ENCODE assay signal across 8 cellular contexts in the genomic region with DNA sequence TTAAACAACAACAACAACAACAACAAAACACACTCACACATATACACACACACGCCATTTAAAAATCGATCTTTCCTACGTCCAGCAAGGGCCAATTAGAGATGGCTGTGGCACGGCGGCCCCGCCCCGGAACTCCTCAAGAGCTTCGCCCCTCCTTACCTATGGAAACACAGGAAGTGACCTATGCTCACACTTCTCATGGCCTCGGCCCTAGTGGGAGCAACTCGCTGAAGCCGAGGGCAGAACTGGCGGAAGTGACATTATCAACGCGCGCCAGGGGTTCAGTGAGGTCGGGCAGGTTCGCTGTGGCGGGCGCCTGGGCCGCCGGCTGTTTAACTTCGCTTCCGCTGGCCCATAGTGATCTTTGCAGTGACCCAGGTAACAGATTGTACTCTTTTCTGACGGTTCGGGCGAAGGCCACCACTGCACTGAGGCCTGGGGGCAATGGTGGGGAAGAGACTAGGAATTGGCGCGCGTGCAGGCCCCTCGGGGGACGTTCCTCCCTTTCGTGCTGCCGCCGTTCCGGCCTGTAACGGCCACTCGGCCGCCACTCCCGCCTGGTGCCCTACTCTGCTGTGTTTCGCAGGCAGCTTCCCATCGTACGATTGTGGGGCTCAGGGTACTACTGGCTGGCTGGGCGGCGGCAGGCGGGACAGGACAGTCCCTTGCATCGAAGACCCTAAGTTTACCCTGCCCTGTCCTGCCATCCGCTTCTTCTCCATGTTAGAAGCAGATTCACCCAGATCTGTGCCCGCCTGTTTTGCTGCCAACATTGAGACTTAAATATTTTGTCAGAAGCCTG. TPM values are rescaled to one million over a fixed set of nuclear protein-coding genes. Genes with fewer than 3 reads are reported as not detected.
DNase-seq lines count a peak whose midpoint lies in the region; ATAC-seq and TF ChIP-seq lines count a peak whose summit lies in the region.

Gene TBP, plus strand, starts transcription at position 284 of the 802 bp plus-strand sequence. CDS start 2,661 bp downstream, outside the sequence.

- H3K27me3 ChIP-seq in upper lobe of right lung = no peaks in the 10 kb centered on the region

- peak within 1 kb of the TSS; percentile 94 for H3K27ac ChIP-seq in upper lobe of right lung

- H3K36me3 ChIP-seq in upper lobe of right lung = peaks cover 25% of the 10 kb centered on the region

- no peaks in the 10 kb centered on the region for H3K9me3 ChIP-seq in upper lobe of right lung

- intact Hi-C loops in T-helper 1 cell treated with Interleukin-12 subunit alpha and Interleukin-12 subunit beta and Interleukin-4 antibody, amounts not matched to agents 30 ng/mL and 1 ng/mL, for 36 hours (cut with micrococcal nuclease) = loop anchor here (1.0 to 5.0 kb wide), 7 partner anchors 30 to 1342 kb away; partner anchors contain the start of genes C6orf120, DYNLT2, ERMARD and FAM120B
- intact Hi-C loops in left cardiac atrium (cut with DNase I) (loop anchor here in 1 of 2 donors (2.0 kb wide), 1 partner anchor 803 kb away; the partner anchor contains the start of genes DYNLT2 and ERMARD), posterior vena cava (cut with DNase I) (no loop called here), upper lobe of right lung (cut with DNase I) (no loop called here)

- no peak for TF ChIP-seq CTCF in upper lobe of right lung (IDR thresholded peaks at IDR 0.05)

- DNase-seq in NCI-H1694 (lab: John Stamatoyannopoulos, UW) (peak; percentile 97), amygdala (lab: John Stamatoyannopoulos, UW) (peak; percentile 66 to 99 (median 96)), left cardiac atrium (peak; percentile 98), posterior vena cava (ENCODE audit: low spot score) (peak; percentile 99), upper lobe of right lung (peak; percentile 98)

- peak within 1 kb of the TSS; percentile 92 for H3K4me3 ChIP-seq in upper lobe of right lung

- H3K4me1 ChIP-seq in upper lobe of right lung = peaks cover 36% of the 10 kb centered on the region

- ATAC-seq in GM18498 (IDR thresholded peaks at IDR 0.05; ENCODE audit: unreplicated experiment) (peak; percentile 95), HG02885 (IDR thresholded peaks at IDR 0.05; ENCODE audit: poor library complexity, unreplicated experiment) (peak; percentile 96), left cardiac atrium (peak; percentile 97 to 99), upper lobe of right lung (peak; percentile 97)

RNA-seq across cellular contexts. Expression of gene TBP, which starts in this region (rescaled TPM):
- 23.7 and 25.7 TPM in 2 replicates for total RNA-seq in T-helper 1 cell treated with Interleukin-12 subunit alpha and Interleukin-12 subunit beta and Interleukin-4 antibody, amounts not matched to agents 30 ng/mL and 1 ng/mL, for 36 hours
- total RNA-seq in left cardiac atrium = 1 to 10 TPM; 8.8 to 9.7 TPM
- 10 to 100 TPM in 1 of 2 donors, 1 to 10 TPM in 1; 9.7 to 13.1 TPM for total RNA-seq in posterior vena cava
- total RNA-seq in upper lobe of right lung = 12.8 TPM

Comparison
In these comparisons a context has a peak if more than half of its experiments do, and no peak if none do; other contexts are left out.
1. Peak in every context shown above with its lines: DNase-seq, ATAC-seq, H3K4me3 ChIP-seq and H3K27ac ChIP-seq.